In genomic region chr19:58559275-58560006, GRCh38 we compare ENCODE assay signal across 8 cellular contexts. TPM values are rescaled to one million over a fixed set of nuclear protein-coding genes. Genes with fewer than 3 reads are reported as not detected.
DNase-seq lines count a peak whose midpoint lies in the region; ATAC-seq and FAIRE-seq lines count a peak whose summit lies in the region.

No MANE protein-coding gene starts in this region.

- peak; percentile 22 for ATAC-seq in HG03175 (IDR thresholded peaks at IDR 0.05; ENCODE audit: unreplicated experiment)
- peak; percentile 2 for ATAC-seq in stimulated activated effector memory CD8-positive, alpha-beta T cell treated with anti-CD3 and anti-CD28 coated beads, Interleukin-12 subunit alpha, Interleukin-12 subunit beta, amount 100 ng/mL, for 72 hours

- H3K27ac ChIP-seq in mesodermal cell (ENCODE audit: low read depth, low read length, severe bottlenecking) = peak overlapping the region; percentile 99

- peaks cover 74% of the 10 kb centered on the region for H3K4me1 Mint-ChIP-seq in activated CD4-positive, alpha-beta T cell treated with anti-CD3 and anti-CD28 coated beads, Interleukin-2, amount 10 ng/mL, durations not matched to agents 7 days and 5 days
- peaks cover 82% of the 10 kb centered on the region for H3K4me1 Mint-ChIP-seq in stimulated activated effector memory CD8-positive, alpha-beta T cell treated with anti-CD3 and anti-CD28 coated beads, Interleukin-12 subunit alpha, Interleukin-12 subunit beta, amount 100 ng/mL, for 72 hours

- peak; percentile 85 for DNase-seq in GM04504 (ENCODE audit: low read depth)
- peak; percentile 82 for DNase-seq in activated CD4-positive, alpha-beta T cell treated with anti-CD3 and anti-CD28 coated beads, Interleukin-2, amount 10 ng/mL, durations not matched to agents 7 days and 5 days
- peak; percentile 56 to 89 for DNase-seq in stimulated activated effector memory CD8-positive, alpha-beta T cell treated with anti-CD3 and anti-CD28 coated beads, Interleukin-12 subunit alpha, Interleukin-12 subunit beta, amount 100 ng/mL, for 72 hours (ENCODE audit: low spot score in 2 of 2)
- DNase-seq in NCI-H1105 treated with DMSO at 0.1 percent for 48 hours (lab: John Stamatoyannopoulos, UW) = no peak
- no peak for DNase-seq in SHP77 treated with DMSO at 0.1 percent for 48 hours (lab: John Stamatoyannopoulos, UW)

- H3K4me1 ChIP-seq in mesodermal cell (ENCODE audit: control insufficient read depth, insufficient read depth, low read length, poor library complexity, severe bottlenecking) = peaks cover 14% of the 10 kb centered on the region

- no peaks in the 10 kb centered on the region for H3K9me3 ChIP-seq in mesodermal cell (ENCODE audit: control insufficient read depth, low read length)

- CTCF ChIA-PET in activated CD4-positive, alpha-beta T cell treated with anti-CD3 and anti-CD28 coated beads, Interleukin-2, amount 10 ng/mL, durations not matched to agents 7 days and 5 days (lab: Charles Lee) = interaction anchor here (1.5 to 1.7 kb wide), 2 partner anchors 12 to 39 kb away, joined by 4 to 5 read pairs; partner anchors contain the start of gene ZBTB45

- H3K4me3 ChIP-seq in mesodermal cell (ENCODE audit: extremely low read depth, insufficient read depth, low read length, poor library complexity, severe bottlenecking) = peak overlapping the region; percentile 99

- POLR2A ChIA-PET in activated CD4-positive, alpha-beta T cell treated with anti-CD3 and anti-CD28 coated beads, Interleukin-2, amount 10 ng/mL, durations not matched to agents 7 days and 5 days (lab: Charles Lee) = interaction anchor here (1.0 to 1.5 kb wide), 2 partner anchors 12 to 17 kb away, joined by 3 to 7 read pairs; no protein-coding TSS in a partner anchor

- 0 to 2% methylated on average over 28 to 30 of the region's 33 CpGs for WGBS in mesodermal cell (ENCODE audit: insufficient coverage in 2 of 2), 2 experiments

- no peaks in the 10 kb centered on the region for H3K27me3 Mint-ChIP-seq in activated CD4-positive, alpha-beta T cell treated with anti-CD3 and anti-CD28 coated beads, Interleukin-2, amount 10 ng/mL, durations not matched to agents 7 days and 5 days

- FAIRE-seq in endometrium (lab: Jason Lieb, UNC) = peak; percentile 81

- H3K4me3 Mint-ChIP-seq in activated CD4-positive, alpha-beta T cell treated with anti-CD3 and anti-CD28 coated beads, Interleukin-2, amount 10 ng/mL, durations not matched to agents 7 days and 5 days = peak overlapping the region; percentile 90
- peak overlapping the region; percentile 98 for H3K4me3 Mint-ChIP-seq in stimulated activated effector memory CD8-positive, alpha-beta T cell treated with anti-CD3 and anti-CD28 coated beads, Interleukin-12 subunit alpha, Interleukin-12 subunit beta, amount 100 ng/mL, for 72 hours

- H3K9me3 Mint-ChIP-seq in activated CD4-positive, alpha-beta T cell treated with anti-CD3 and anti-CD28 coated beads, Interleukin-2, amount 10 ng/mL, durations not matched to agents 7 days and 5 days = no peaks in the 10 kb centered on the region
- H3K9me3 Mint-ChIP-seq in stimulated activated effector memory CD8-positive, alpha-beta T cell treated with anti-CD3 and anti-CD28 coated beads, Interleukin-12 subunit alpha, Interleukin-12 subunit beta, amount 100 ng/mL, for 72 hours = no peaks in the 10 kb centered on the region

- H3K27ac Mint-ChIP-seq in activated CD4-positive, alpha-beta T cell treated with anti-CD3 and anti-CD28 coated beads, Interleukin-2, amount 10 ng/mL, durations not matched to agents 7 days and 5 days = peak overlapping the region; percentile 99
- peak overlapping the region; percentile 100 for H3K27ac Mint-ChIP-seq in stimulated activated effector memory CD8-positive, alpha-beta T cell treated with anti-CD3 and anti-CD28 coated beads, Interleukin-12 subunit alpha, Interleukin-12 subunit beta, amount 100 ng/mL, for 72 hours

- peaks cover 46% of the 10 kb centered on the region for H3K36me3 Mint-ChIP-seq in activated CD4-positive, alpha-beta T cell treated with anti-CD3 and anti-CD28 coated beads, Interleukin-2, amount 10 ng/mL, durations not matched to agents 7 days and 5 days (ENCODE audit: low read depth)
- peaks cover 57% of the 10 kb centered on the region for H3K36me3 Mint-ChIP-seq in stimulated activated effector memory CD8-positive, alpha-beta T cell treated with anti-CD3 and anti-CD28 coated beads, Interleukin-12 subunit alpha, Interleukin-12 subunit beta, amount 100 ng/mL, for 72 hours

- peaks cover 20% of the 10 kb centered on the region for H3K36me3 ChIP-seq in mesodermal cell (ENCODE audit: control insufficient read depth, insufficient read depth, low read length)

RNA-seq across cellular contexts. Expression of gene UBE2M, which starts 1.0 kb away (rescaled TPM):
- 10 to 100 TPM; 82.8 to 96.0 TPM for total RNA-seq in activated CD4-positive, alpha-beta T cell treated with anti-CD3 and anti-CD28 coated beads, Interleukin-2, amount 10 ng/mL, durations not matched to agents 7 days and 5 days
- 134 TPM for polyA plus RNA-seq in mesodermal cell (2013, experiment 1 of 2)
- polyA plus RNA-seq in mesodermal cell (2013, experiment 2 of 2) = 104 TPM

RNA-seq across cellular contexts. Expression of gene CHMP2A, which starts 4.5 kb away (rescaled TPM):
- total RNA-seq in activated CD4-positive, alpha-beta T cell treated with anti-CD3 and anti-CD28 coated beads, Interleukin-2, amount 10 ng/mL, durations not matched to agents 7 days and 5 days = 100 to 1,000 TPM; 128 to 137 TPM
- 110 TPM for polyA plus RNA-seq in mesodermal cell (2013, experiment 1 of 2)
- 90.4 TPM for polyA plus RNA-seq in mesodermal cell (2013, experiment 2 of 2)

RNA-seq across cellular contexts. Expression of gene MZF1, which starts 13.7 kb away (rescaled TPM):
- 10 to 100 TPM; 28.6 to 33.1 TPM for total RNA-seq in activated CD4-positive, alpha-beta T cell treated with anti-CD3 and anti-CD28 coated beads, Interleukin-2, amount 10 ng/mL, durations not matched to agents 7 days and 5 days
- 14.1 TPM for polyA plus RNA-seq in mesodermal cell (2013, experiment 1 of 2)
- 11.8 TPM for polyA plus RNA-seq in mesodermal cell (2013, experiment 2 of 2)

RNA-seq across cellular contexts. Expression of gene TRIM28, which starts 15.6 kb away (rescaled TPM):
- total RNA-seq in activated CD4-positive, alpha-beta T cell treated with anti-CD3 and anti-CD28 coated beads, Interleukin-2, amount 10 ng/mL, durations not matched to agents 7 days and 5 days = 100 to 1,000 TPM; 457 to 560 TPM
- polyA plus RNA-seq in mesodermal cell (2013, experiment 1 of 2) = 590 TPM
- polyA plus RNA-seq in mesodermal cell (2013, experiment 2 of 2) = 581 TPM

RNA-seq across cellular contexts. Expression of gene ZBTB45, which starts 39.8 kb away (rescaled TPM):
- 10 to 100 TPM; 17.9 to 19.9 TPM for total RNA-seq in activated CD4-positive, alpha-beta T cell treated with anti-CD3 and anti-CD28 coated beads, Interleukin-2, amount 10 ng/mL, durations not matched to agents 7 days and 5 days
- polyA plus RNA-seq in mesodermal cell (2013, experiment 1 of 2) = 18.0 TPM
- polyA plus RNA-seq in mesodermal cell (2013, experiment 2 of 2) = 13.4 TPM

Comparison
In these comparisons a context has a peak if more than half of its experiments do, and no peak if none do; other contexts are left out.
1. DNase-seq: peak in GM04504 (single experiment), activated CD4-positive, alpha-beta T cell treated with anti-CD3 and anti-CD28 coated beads, Interleukin-2, amount 10 ng/mL, durations not matched to agents 7 days and 5 days (single experiment) and stimulated activated effector memory CD8-positive, alpha-beta T cell treated with anti-CD3 and anti-CD28 coated beads, Interleukin-12 subunit alpha, Interleukin-12 subunit beta, amount 100 ng/mL, for 72 hours (2 of 2); none in NCI-H1105 treated with DMSO at 0.1 percent for 48 hours (single experiment) and SHP77 treated with DMSO at 0.1 percent for 48 hours (single experiment).